ENCODE assay signal across 8 cellular contexts in genomic region chr15:63288778-63289378, GRCh38. TPM values are rescaled to one million over a fixed set of nuclear protein-coding genes. Genes with fewer than 3 reads are reported as not detected.
DNase-seq lines count a peak whose midpoint lies in the region; ATAC-seq and TF ChIP-seq lines count a peak whose summit lies in the region.

No MANE protein-coding gene starts in this region.

- no peak overlapping the region for H4K91ac ChIP-seq in IMR-90 (ENCODE audit: insufficient read depth, low read depth, low read length)

- no peak overlapping the region for H3K9ac ChIP-seq in IMR-90 (ENCODE audit: low read depth, low read length)

- H3K9me1 ChIP-seq in IMR-90 (ENCODE audit: insufficient read depth, low read length): peaks cover 10% of the 10 kb centered on the region

- H4K20me1 ChIP-seq in IMR-90 (ENCODE audit: insufficient read depth, low read length): no peaks in the 10 kb centered on the region

- ATAC-seq in IMR-90 (ENCODE audit: low read depth) (peak; percentile 68), Panc1 (peak; percentile 90)
- no peak for ATAC-seq in activated CD4-positive, CD25-positive, alpha-beta regulatory T cell treated with anti-CD3 and anti-CD28 coated beads, Interleukin-2, amount 50 U/mL, for 24 hours

- H3K4me3 ChIP-seq in IMR-90 (ENCODE audit: insufficient read depth, low read depth, low read length): no peak overlapping the region
- H3K4me3 ChIP-seq in Panc1 (ENCODE audit: low read depth in 2 of 2, low read length in 2 of 2): no peak overlapping the region
- peak overlapping the region in 8 of 59 donors; percentile 2 to 24 (median 10) for H3K4me3 ChIP-seq in dorsolateral prefrontal cortex

- no peak overlapping the region for H2BK5ac ChIP-seq in IMR-90 (ENCODE audit: low read depth, low read length, poor library complexity, severe bottlenecking)

- dilution Hi-C loops in IMR-90 (cut with HindIII; ENCODE audit: low sequenced_read_pairs, unreplicated experiment): no loop called here

- H3K27me3 ChIP-seq in IMR-90 (ENCODE audit: control insufficient read depth, insufficient read depth, low read length) (no peaks in the 10 kb centered on the region), Panc1 (ENCODE audit: control insufficient read depth, insufficient read depth, low read length) (no peaks in the 10 kb centered on the region), dorsolateral prefrontal cortex (no peaks in the 10 kb centered on the region)

- in situ Hi-C loops in IMR-90 (cut with MboI; ENCODE audit: low sequenced_read_pairs): loop anchor here (5.0 to 25.0 kb wide), 2 partner anchors 113 to 773 kb away; no protein-coding TSS in a partner anchor
- in situ Hi-C loops in Panc1 (cut with HindIII; ENCODE audit: low pct_unique_long_range_greater_than_20kb, low sequenced_read_pairs): no loop called here

- no peak overlapping the region for H2BK20ac ChIP-seq in IMR-90 (ENCODE audit: low read depth, low read length)

- H2AK5ac ChIP-seq in IMR-90 (ENCODE audit: low read depth, low read length): no peak overlapping the region

- H3K9me3 ChIP-seq in IMR-90 (ENCODE audit: control insufficient read depth, insufficient read depth, low read length) (no peaks in the 10 kb centered on the region), Panc1 (ENCODE audit: control insufficient read depth, insufficient read depth, low read depth, low read length) (no peaks in the 10 kb centered on the region)

- peaks cover 5 to 18% of the 10 kb centered on the region in 2 experiments; a peak in 2 of 4 replicates for H3K79me1 ChIP-seq in IMR-90 (ENCODE audit: low read depth in 1 of 2, low read length in 2 of 2)

- H4K8ac ChIP-seq in IMR-90 (ENCODE audit: low read depth in 2 of 2, low read length in 2 of 2): no peak overlapping the region

- intact Hi-C loops in IMR-90 (cut with micrococcal nuclease): loop anchor here (1.0 to 5.0 kb wide), 4 partner anchors 113 to 312 kb away; partner anchors contain the start of gene USP3
- intact Hi-C loops in Panc1 (cut with micrococcal nuclease; ENCODE audit: unreplicated experiment): loop anchor here (1.0 kb wide), 1 partner anchor 114 kb away; no protein-coding TSS in a partner anchor
- intact Hi-C loops in dorsolateral prefrontal cortex (cut with DNase I): loop anchor here (2.0 to 10.0 kb wide), 6 partner anchors 113 to 316 kb away; partner anchors contain the start of genes FBXL22 (in 1 of the 2) and USP3 (in 1 of the 2)

- H3K23ac ChIP-seq in IMR-90 (ENCODE audit: low read depth, low read length): no peak overlapping the region

- no peak for TF ChIP-seq POLR2A in IMR-90 (IDR thresholded peaks at IDR 0.05; ENCODE audit: low read depth, low read length)

- CTCF ChIA-PET in IMR-90 (lab: Yijun Ruan, JAX): interaction anchor here (1.2 kb wide), 2 partner anchors 115 to 210 kb away, joined by 3 to 4 read pairs; no protein-coding TSS in a partner anchor
- CTCF ChIA-PET in Panc1 (lab: Charles Lee): interaction anchor here (0.7 to 2.1 kb wide), 2 partner anchors 10 to 114 kb away, joined by 3 to 9 read pairs; no protein-coding TSS in a partner anchor

- H3K4me2 ChIP-seq in IMR-90 (ENCODE audit: low read depth, low read length): no peak overlapping the region

- no peak overlapping the region for H3K56ac ChIP-seq in IMR-90 (ENCODE audit: extremely low read depth, insufficient read depth, low read length)

- TF ChIP-seq RAD21 in IMR-90 (IDR thresholded peaks at IDR 0.05; ENCODE audit: low read length): peak; percentile 88

- H4K5ac ChIP-seq in IMR-90 (ENCODE audit: low read depth, low read length): no peak overlapping the region

- no peak overlapping the region for H2AFZ ChIP-seq in IMR-90 (replicated peaks; ENCODE audit: low read length, poor library complexity)

- H2AK9ac ChIP-seq in IMR-90 (replicated peaks; ENCODE audit: low read depth, low read length, poor library complexity): no peak overlapping the region

- H3K4me1 ChIP-seq in IMR-90 (ENCODE audit: control insufficient read depth, insufficient read depth, low read length) (peaks cover 2% of the 10 kb centered on the region; the same call in 1 of the 2 replicates), Panc1 (ENCODE audit: control insufficient read depth, insufficient read depth, low read length) (no peaks in the 10 kb centered on the region; the same call in 1 of the 2 replicates)

- H3K18ac ChIP-seq in IMR-90 (ENCODE audit: low read depth, low read length): no peak overlapping the region

- WGBS in IMR-90 (ENCODE audit: extremely low coverage in 2 of 2, insufficient read length in 1 of 2), 2 experiments: no CpG with 5 or more reads among the region's 4 CpGs

- DNase-seq in DMS53 (lab: John Stamatoyannopoulos, UW) (peak; percentile 67), IMR-90 (peak; percentile 69), Panc1 (ENCODE audit: low read depth, low spot score) (no peak), dorsolateral prefrontal cortex (no peak), midbrain (lab: John Stamatoyannopoulos, UW) (peak; percentile 75), substantia nigra (lab: John Stamatoyannopoulos, UW) (no peak)
- DNase-seq in stimulated activated CD4-positive, alpha-beta T cell treated with anti-CD3 and anti-CD28 coated beads, Interleukin-2, amount 100 ng/mL, for 48 hours: no peak

- H2BK15ac ChIP-seq in IMR-90 (ENCODE audit: low read depth, low read length): no peak overlapping the region

- H3K27ac ChIP-seq in IMR-90 (ENCODE audit: insufficient read depth, low read length) (no peak overlapping the region), Panc1 (ENCODE audit: low read length) (no peak overlapping the region), dorsolateral prefrontal cortex (peak overlapping the region in 19 of 59 donors; percentile 0 to 78 (median 32)), substantia nigra (ENCODE audit: low read depth, low read length, poor library complexity, severe bottlenecking) (no peak overlapping the region)

- BruUV-seq in IMR-90 (replicated peaks; lab: Mats Ljungman, UMichigan) (no TSS peak), Panc1 (replicated peaks; lab: Mats Ljungman, UMichigan) (no TSS peak)

- H3K36me3 ChIP-seq in IMR-90 (ENCODE audit: control insufficient read depth, insufficient read depth, low read length) (peaks cover 10% of the 10 kb centered on the region), Panc1 (ENCODE audit: control insufficient read depth, insufficient read depth, low read length) (no peaks in the 10 kb centered on the region)

- H2BK120ac ChIP-seq in IMR-90 (ENCODE audit: low read depth, low read length): no peak overlapping the region

- no peak overlapping the region for H3K14ac ChIP-seq in IMR-90 (replicated peaks; ENCODE audit: low read depth, low read length)

- no peak overlapping the region for H3K4ac ChIP-seq in IMR-90 (ENCODE audit: low read depth, low read length)

- POLR2A ChIA-PET in IMR-90 (lab: Charles Lee; ENCODE audit: unreplicated experiment) (no interaction called here), Panc1 (lab: Charles Lee) (no interaction called here)

- TF ChIP-seq CTCF in IMR-90 (conservative IDR thresholded peaks at IDR 0.05; ENCODE audit: low read depth, low read length): peak; percentile 86
- TF ChIP-seq CTCF in Panc1 (IDR thresholded peaks at IDR 0.05): peak; percentile 72; the same call in 1 of the 2 replicates
- TF ChIP-seq CTCF in dorsolateral prefrontal cortex (IDR thresholded peaks at IDR 0.05 in 54 of 56, conservative IDR thresholded peaks at IDR 0.05 in 2 of 56; ENCODE audit: low read depth in 1 of 56, partially characterized antibody in 56 of 56): peak; percentile 50 to 92 (median 74)

TF ChIP-seq in IMR-90, 13 proteins besides CTCF, POLR2A, EP300 and RAD21:
- TF ChIP-seq RCOR1 (IDR thresholded peaks at IDR 0.05; ENCODE audit: insufficient replicate concordance, low read length): no peak
- TF ChIP-seq CHD1 (IDR thresholded peaks at IDR 0.05; ENCODE audit: low read depth, low read length): no peak
- peak; percentile 95 for TF ChIP-seq SMC3 (IDR thresholded peaks at IDR 0.05; ENCODE audit: low read depth, low read length)
- TF ChIP-seq MAFK (IDR thresholded peaks at IDR 0.05; ENCODE audit: low read depth, low read length): no peak
TF ChIP-seq in IMR-90: peak in this region for 1.

RNA-seq across cellular contexts. Expression of gene APH1B, which starts 11.5 kb away (rescaled TPM):
- total RNA-seq in IMR-90 (2012; rRNA removed) (7.7 and 10.6 TPM in 2 replicates), Panc1 (2021; ENCODE audit: unreplicated experiment) (14.0 TPM), dorsolateral prefrontal cortex (10 to 100 TPM; 12.8 to 48.9 (median 28.4) TPM)
- polyA plus RNA-seq in IMR-90 (2012; rRNA removed): 5.1 and 7.0 TPM in 2 replicates
- 2.7 and 3.8 TPM in 2 replicates for polyA plus RNA-seq in IMR-90 (2012; cell fraction: cytosol; rRNA removed)
- polyA plus RNA-seq in IMR-90 (2012; cell fraction: nucleus; rRNA removed; ENCODE audit: low replicate concordance): 2.8 and 16.0 TPM in 2 replicates
- polyA plus RNA-seq in Panc1 (2012; ENCODE audit: insufficient read length): 9.5 TPM

Comparison
In these comparisons a context has a peak if more than half of its experiments do, and no peak if none do; other contexts are left out.
1. DNase-seq: peak in DMS53 (single experiment), IMR-90 (single experiment) and midbrain (single experiment); none in Panc1 (single experiment), dorsolateral prefrontal cortex (0 of 10), stimulated activated CD4-positive, alpha-beta T cell treated with anti-CD3 and anti-CD28 coated beads, Interleukin-2, amount 100 ng/mL, for 48 hours (0 of 2) and substantia nigra (0 of 49).
2. ATAC-seq: peak in IMR-90 (single experiment) and Panc1 (single experiment); none in activated CD4-positive, CD25-positive, alpha-beta regulatory T cell treated with anti-CD3 and anti-CD28 coated beads, Interleukin-2, amount 50 U/mL, for 24 hours (0 of 2).
3. Peak in every context shown above with its lines, with median percentiles within 50 percentile points of each other: CTCF ChIP-seq.